In genomic region chr6:83193747-83194582, GRCh38 we compare ENCODE assay signal across 2 cellular contexts.
A peak's percentile ranks its signal among the peaks of the same experiment; 100 is the strongest.
TF ChIP-seq lines count a peak whose summit lies in the region.

No MANE protein-coding gene starts in this region.

TF ChIP-seq in HEK293T, 16 proteins besides CTCF, POLR2A, EP300 and RAD21:
- no peak for TF ChIP-seq PKNOX1 (IDR thresholded peaks at IDR 0.05)
- TF ChIP-seq TARDBP (IDR thresholded peaks at IDR 0.05) = no peak
- TF ChIP-seq L3MBTL2 (conservative IDR thresholded peaks at IDR 0.05) = 0 out of 2 replicates have a peak, but pooled peaks have one; percentile 31

TF ChIP-seq in endothelial cell of umbilical vein, 7 proteins besides CTCF, POLR2A, EP300 and RAD21 (continued from another document):
- TF ChIP-seq EZH2 (IDR thresholded peaks at IDR 0.05; ENCODE audit: borderline replicate concordance, low read depth, low read length, severe bottlenecking) (no peak), POLR2AphosphoS5 (IDR thresholded peaks at IDR 0.05; ENCODE audit: insufficient read depth, low read depth, low read length) (peak; percentile 29)
